ENCODE assay signal across 9 cellular contexts in the genomic region with DNA sequence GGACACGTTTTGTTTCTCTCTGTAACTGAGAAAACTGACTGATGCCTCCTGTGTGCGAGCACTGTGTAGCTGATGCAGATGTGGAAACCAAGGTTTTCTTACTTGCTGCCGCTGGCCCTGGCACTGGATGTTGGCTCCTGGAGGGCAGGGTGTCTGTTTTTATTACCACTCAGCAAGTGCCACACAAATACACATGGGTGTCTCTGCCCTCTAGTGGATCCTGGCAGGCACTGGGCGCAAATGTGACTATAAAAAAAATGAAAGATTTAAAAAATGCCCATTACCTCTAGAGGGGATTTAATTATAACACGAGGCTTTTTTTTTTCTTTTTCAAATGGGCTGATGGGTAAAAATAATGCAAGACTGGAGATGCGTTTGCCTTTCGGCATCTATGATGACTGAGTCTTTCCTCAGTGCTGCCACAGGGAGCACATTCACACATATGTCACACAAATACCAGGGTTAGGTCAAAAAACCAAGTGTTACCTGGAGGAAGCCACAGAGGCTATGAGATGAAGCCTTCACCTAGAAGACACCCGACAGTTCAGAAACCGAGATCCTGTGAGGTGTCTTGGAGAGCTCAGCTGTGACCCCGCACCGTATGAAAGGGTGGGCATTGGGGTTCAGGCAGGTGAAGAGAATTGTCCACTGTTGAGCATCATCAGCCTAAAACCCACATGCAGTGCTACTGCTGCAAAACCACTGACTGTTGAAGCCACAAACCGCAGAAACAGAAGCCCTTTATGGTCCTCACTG. TPM values are rescaled to one million over a fixed set of nuclear protein-coding genes. Genes with fewer than 3 reads are reported as not detected.
DNase-seq lines count a peak whose midpoint lies in the region; ATAC-seq and TF ChIP-seq lines count a peak whose summit lies in the region.
"Had no signal": no experiment of that assay in that cellular context is flagged by ENCODE, and none has a peak within 500 bp of the region (broad histone marks: within the 10 kb centered on the region; RNA-seq: fewer than 3 reads in every experiment).

No MANE protein-coding gene starts in this region.

- H3K36me3 ChIP-seq in Caco-2 (ENCODE audit: control insufficient read depth, insufficient read depth, low read length) = no peaks in the 10 kb centered on the region
- no peaks in the 10 kb centered on the region for H3K36me3 ChIP-seq in Peyer's patch
- H3K36me3 ChIP-seq in hepatocyte (replicated peaks; ENCODE audit: insufficient read depth, low read depth) = no peaks in the 10 kb centered on the region

- intact Hi-C loops in Caco-2 (cut with micrococcal nuclease; ENCODE audit: unreplicated experiment) = no loop called here

- H3K27ac ChIP-seq in HL-60 (replicated peaks) = peak overlapping the region; percentile 39
- no peak overlapping the region for H3K27ac ChIP-seq in Peyer's patch
- no peak overlapping the region for H3K27ac ChIP-seq in hepatocyte
- H3K27ac ChIP-seq: SK-N-MC had no signal

- POLR2A ChIA-PET in Caco-2 (lab: Charles Lee) = no interaction called here

- no peaks in the 10 kb centered on the region for H3K36me3 Mint-ChIP-seq in Caco-2 (ENCODE audit: insufficient read depth, unreplicated experiment)
- no peaks in the 10 kb centered on the region for H3K36me3 Mint-ChIP-seq in activated naive CD4-positive, alpha-beta T cell treated with anti-CD3 and anti-CD28 coated beads, Interleukin-2, amount 50 U/mL, for 72 hours

- BruUV-seq in Caco-2 (replicated peaks; lab: Mats Ljungman, UMichigan) = no TSS peak

- H3K27me3 ChIP-seq in Caco-2 (replicated peaks; ENCODE audit: control insufficient read depth, insufficient read depth, low read length) (no peaks in the 10 kb centered on the region), HL-60 (ENCODE audit: insufficient read depth, poor library complexity, severe bottlenecking) (no peaks in the 10 kb centered on the region), Peyer's patch (no peaks in the 10 kb centered on the region), hepatocyte (no peaks in the 10 kb centered on the region)

- no peaks in the 10 kb centered on the region for H3K9me3 ChIP-seq in Caco-2
- no peaks in the 10 kb centered on the region for H3K9me3 ChIP-seq in Peyer's patch
- no peaks in the 10 kb centered on the region for H3K9me3 ChIP-seq in hepatocyte (ENCODE audit: low read depth)

- no peaks in the 10 kb centered on the region for H3K9me3 Mint-ChIP-seq in Caco-2 (ENCODE audit: unreplicated experiment)
- no peaks in the 10 kb centered on the region for H3K9me3 Mint-ChIP-seq in activated naive CD4-positive, alpha-beta T cell treated with anti-CD3 and anti-CD28 coated beads, Interleukin-2, amount 50 U/mL, for 72 hours

- H2AFZ ChIP-seq in hepatocyte = no peak overlapping the region

- DNase-seq in Caco-2 = peak in 1 of 2 experiments; percentile 32
- peak in 1 of 2 experiments; percentile 81 for DNase-seq in HL-60 (ENCODE audit: low read depth in 1 of 2, low spot score in 1 of 2)
- DNase-seq in Peyer's patch = peak in 2 of 3 donors; percentile 31 to 74
- DNase-seq in activated naive CD4-positive, alpha-beta T cell treated with anti-CD3 and anti-CD28 coated beads, Interleukin-2, amount 50 U/mL, for 72 hours (ENCODE audit: low spot score in 2 of 2) = peak in 1 of 2 donors; percentile 70
- DNase-seq in hepatocyte (ENCODE audit: low spot score) = no peak
- peak; percentile 19 for DNase-seq in stimulated activated CD8-positive, alpha-beta memory T cell treated with anti-CD3 and anti-CD28 coated beads, Interleukin-4, amount 100 ng/mL, for 24 hours (ENCODE audit: low read depth)

- H3K9me2 ChIP-seq in hepatocyte (replicated peaks; ENCODE audit: insufficient read depth) = no peaks in the 10 kb centered on the region

- H3K79me2 ChIP-seq in hepatocyte = no peaks in the 10 kb centered on the region

- no peak for TF ChIP-seq POLR2A in Peyer's patch (IDR thresholded peaks at IDR 0.05)

- no peak overlapping the region for H3K27ac Mint-ChIP-seq in Caco-2 (ENCODE audit: unreplicated experiment)
- peak overlapping the region in 1 of 2 donors; percentile 60 for H3K27ac Mint-ChIP-seq in activated naive CD4-positive, alpha-beta T cell treated with anti-CD3 and anti-CD28 coated beads, Interleukin-2, amount 50 U/mL, for 72 hours

- CTCF ChIA-PET in Caco-2 (lab: Charles Lee) = no interaction called here

- no peaks in the 10 kb centered on the region for H4K20me1 ChIP-seq in hepatocyte (ENCODE audit: insufficient read depth, poor library complexity, severe bottlenecking)

- WGBS in hepatocyte (ENCODE audit: low lambda C conversion rate, missing lambda C conversion rate) = 87% methylated on average over 12 of the region's 12 CpGs

- H3K4me2 ChIP-seq in hepatocyte = no peak overlapping the region

- peaks cover 4% of the 10 kb centered on the region for H3K27me3 Mint-ChIP-seq in Caco-2 (ENCODE audit: insufficient read depth, unreplicated experiment)

- H3K4me1 ChIP-seq in Caco-2 = no peaks in the 10 kb centered on the region
- H3K4me1 ChIP-seq in Peyer's patch = no peaks in the 10 kb centered on the region
- peaks cover 10% of the 10 kb centered on the region for H3K4me1 ChIP-seq in hepatocyte (ENCODE audit: insufficient read depth)

- no peak overlapping the region for H3K4me3 ChIP-seq in Caco-2 (ENCODE audit: low read depth, low read length)
- H3K4me3 ChIP-seq in HL-60 (replicated peaks; ENCODE audit: insufficient read depth, low read length) = no peak overlapping the region
- H3K4me3 ChIP-seq in Peyer's patch = no peak overlapping the region
- no peak overlapping the region for H3K4me3 ChIP-seq in hepatocyte
- H3K4me3 ChIP-seq: SK-N-MC had no signal

- no peaks in the 10 kb centered on the region for H3K4me1 Mint-ChIP-seq in Caco-2 (ENCODE audit: low read depth, unreplicated experiment)

- TF ChIP-seq CTCF in Caco-2 (IDR thresholded peaks at IDR 0.05; ENCODE audit: insufficient read depth in 1 of 2, low read depth in 1 of 2, low read length in 1 of 2, severe bottlenecking in 1 of 2, unreplicated experiment in 1 of 2) = peak; percentile 66 to 72
- TF ChIP-seq CTCF in HL-60 (IDR thresholded peaks at IDR 0.05; ENCODE audit: insufficient read depth, low read length) = peak; percentile 36
- peak; percentile 42 to 76 (median 64) for TF ChIP-seq CTCF in Peyer's patch (IDR thresholded peaks at IDR 0.05)
- peak; percentile 55 for TF ChIP-seq CTCF in hepatocyte (IDR thresholded peaks at IDR 0.05; ENCODE audit: poor library complexity)

- ATAC-seq in activated naive CD4-positive, alpha-beta T cell treated with anti-CD3 and anti-CD28 coated beads, Interleukin-2, amount 50 U/mL, for 72 hours = peak; percentile 95 to 97
- ATAC-seq in HG02759 (IDR thresholded peaks at IDR 0.05; ENCODE audit: unreplicated experiment) = no peak
- no peak for ATAC-seq in GM18520 (IDR thresholded peaks at IDR 0.05; ENCODE audit: unreplicated experiment)

- no peak overlapping the region for H3K4me3 Mint-ChIP-seq in Caco-2 (ENCODE audit: unreplicated experiment)

RNA-seq across cellular contexts. Expression of gene CHAMP1, which starts 25.7 kb away (rescaled TPM):
- total RNA-seq in Caco-2 (2022) (39.6 and 42.1 TPM in 2 replicates), Peyer's patch (10 to 100 TPM in 3 of 4 donors, 1 to 10 TPM in 1; 8.5 to 19.6 (median 15.5) TPM), hepatocyte (12.8 and 20.7 TPM in 2 replicates)
- 10 to 100 TPM; 29.2 to 40.5 TPM for total RNA-seq in activated naive CD4-positive, alpha-beta T cell treated with anti-CD3 and anti-CD28 coated beads, Interleukin-2, amount 50 U/mL, for 72 hours
- polyA plus RNA-seq in hepatocyte = 6.6 and 9.3 TPM in 2 replicates

RNA-seq across cellular contexts. Expression of gene UPF3A, which starts 58.6 kb away (rescaled TPM):
- 86.2 and 88.3 TPM in 2 replicates for total RNA-seq in Caco-2 (2022)
- total RNA-seq in Peyer's patch = 10 to 100 TPM; 28.9 to 85.8 (median 33.4) TPM
- total RNA-seq in activated naive CD4-positive, alpha-beta T cell treated with anti-CD3 and anti-CD28 coated beads, Interleukin-2, amount 50 U/mL, for 72 hours = 10 to 100 TPM; 42.2 to 76.8 TPM
- total RNA-seq in hepatocyte = 35.7 and 42.5 TPM in 2 replicates
- polyA plus RNA-seq in hepatocyte = 48.9 and 60.3 TPM in 2 replicates

Comparison
In these comparisons a context has a peak if more than half of its experiments do, and no peak if none do; other contexts are left out.
1. ATAC-seq: peak in activated naive CD4-positive, alpha-beta T cell treated with anti-CD3 and anti-CD28 coated beads, Interleukin-2, amount 50 U/mL, for 72 hours (2 of 2); none in HG02759 (single experiment) and GM18520 (single experiment).
2. Peak in every context shown above with its lines, with median percentiles within 50 percentile points of each other: CTCF ChIP-seq.